In the genomic region with DNA sequence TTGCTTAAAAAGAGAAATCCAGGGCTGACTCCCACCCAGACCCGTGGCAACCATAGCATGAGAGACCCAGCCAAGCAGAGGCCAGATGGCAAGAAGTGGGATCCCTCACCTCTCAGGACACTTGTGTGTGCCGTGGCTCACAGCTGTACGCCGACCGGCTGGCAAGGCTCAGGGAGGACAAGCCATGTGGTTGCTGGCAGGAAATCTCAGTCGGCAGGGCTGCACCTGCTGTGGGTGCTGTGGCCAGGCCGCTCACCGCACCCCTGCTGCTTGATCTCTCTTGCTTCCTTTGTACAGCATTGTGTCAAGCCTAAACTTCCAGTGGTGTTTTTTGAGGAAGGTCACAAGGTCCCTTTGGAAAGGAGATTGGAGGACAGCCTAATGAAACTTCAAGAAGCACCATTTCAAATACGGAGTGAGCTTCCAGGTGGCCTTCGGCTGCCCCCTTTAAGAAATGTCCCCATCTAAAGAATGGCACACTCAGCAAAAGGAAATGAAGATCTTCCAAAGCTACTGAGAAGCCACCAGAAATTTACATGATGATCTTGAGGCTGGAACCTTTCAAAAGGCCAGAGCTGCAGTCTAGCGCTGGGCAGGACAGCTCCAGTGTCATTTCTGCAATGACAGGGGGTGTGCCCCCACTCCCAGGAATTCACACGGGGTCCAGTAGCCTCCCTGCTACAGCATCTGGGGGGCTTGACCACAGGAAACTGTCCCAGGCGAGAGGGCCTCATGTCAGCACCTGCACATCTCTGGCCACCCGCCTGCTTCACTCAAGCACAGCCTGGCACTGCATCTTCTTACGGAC, we compare ENCODE assay signal across 9 cellular contexts.
DNase-seq lines count a peak whose midpoint lies in the region; ATAC-seq and TF ChIP-seq lines count a peak whose summit lies in the region.
"Had no signal": no experiment of that assay in that cellular context is flagged by ENCODE, and none has a peak within 500 bp of the region (broad histone marks: within the 10 kb centered on the region; RNA-seq: fewer than 3 reads in every experiment).

No MANE protein-coding gene starts in this region.

- no peaks in the 10 kb centered on the region for H3F3A ChIP-seq in smooth muscle cell (ENCODE audit: low read depth)

- no CpG with 5 or more reads among the region's 15 CpGs for WGBS in neuronal stem cell (ENCODE audit: extremely low coverage in 2 of 2, insufficient read length in 2 of 2, insufficient replicate concordance in 1 of 2), 2 donors
- 93% methylated on average over 15 of the region's 15 CpGs for WGBS in smooth muscle cell (ENCODE audit: low lambda C conversion rate)
- WGBS in lower leg skin, 2 donors, result 75 to 87% methylated on average over 15 of the region's 15 CpGs

- H3K18ac ChIP-seq in neuronal stem cell (ENCODE audit: low read length), result no peak overlapping the region

- H3K27ac ChIP-seq in neuronal stem cell (replicated peaks; ENCODE audit: low read length), result no peak overlapping the region
- H3K27ac ChIP-seq in osteoblast (ENCODE audit: low read depth, low read length), result no peak overlapping the region
- H3K27ac ChIP-seq in smooth muscle cell (ENCODE audit: low read depth), result no peak overlapping the region

- H3K4ac ChIP-seq in neuronal stem cell (ENCODE audit: low read length), result no peak overlapping the region

- H4K20me1 ChIP-seq in osteoblast (ENCODE audit: insufficient read depth, low read length) (no peaks in the 10 kb centered on the region), smooth muscle cell (ENCODE audit: low read depth) (no peaks in the 10 kb centered on the region)

- H3K4me1 ChIP-seq in neuronal stem cell (ENCODE audit: control insufficient read depth in 2 of 2, insufficient read depth in 1 of 2, low read depth in 1 of 2, low read length in 2 of 2) (peaks cover 0 to 15% of the 10 kb centered on the region in 2 donors), osteoblast (ENCODE audit: insufficient read depth, low read length) (no peaks in the 10 kb centered on the region), smooth muscle cell (ENCODE audit: low read depth) (no peaks in the 10 kb centered on the region)

- H3K79me2 ChIP-seq in osteoblast (ENCODE audit: insufficient read depth, low read length), result no peaks in the 10 kb centered on the region
- no peaks in the 10 kb centered on the region for H3K79me2 ChIP-seq in smooth muscle cell (ENCODE audit: low read depth)

- no peak overlapping the region for H3K9ac ChIP-seq in neuronal stem cell (ENCODE audit: low read depth, low read length, poor library complexity)
- H3K9ac ChIP-seq in smooth muscle cell (ENCODE audit: low read depth), result no peak overlapping the region

- H2AK5ac ChIP-seq in neuronal stem cell (ENCODE audit: low read depth, low read length), result no peak overlapping the region

- no peak overlapping the region for H4K8ac ChIP-seq in neuronal stem cell (ENCODE audit: low read depth, low read length)

- TF ChIP-seq CTCF in osteoblast (IDR thresholded peaks at IDR 0.05; ENCODE audit: extremely low read depth, low read depth, low read length) (no peak), smooth muscle cell (IDR thresholded peaks at IDR 0.05; ENCODE audit: borderline replicate concordance, insufficient read depth, poor library complexity, severe bottlenecking) (no peak), lower leg skin (IDR thresholded peaks at IDR 0.05) (no peak)

- H3K36me3 ChIP-seq in neuronal stem cell (replicated peaks in 1 of 2; ENCODE audit: control insufficient read depth in 2 of 2, insufficient read depth in 2 of 2, low read length in 2 of 2) (no peaks in the 10 kb centered on the region), osteoblast (ENCODE audit: insufficient read depth, low read length) (no peaks in the 10 kb centered on the region), smooth muscle cell (ENCODE audit: low read depth) (no peaks in the 10 kb centered on the region)

- no peaks in the 10 kb centered on the region for H3K9me3 ChIP-seq in neuronal stem cell (replicated peaks in 1 of 2; ENCODE audit: control insufficient read depth in 2 of 2, insufficient read depth in 1 of 2, low read depth in 1 of 2, low read length in 2 of 2)
- H3K9me3 ChIP-seq in osteoblast (ENCODE audit: low read depth, low read length), result no peaks in the 10 kb centered on the region
- no peaks in the 10 kb centered on the region for H3K9me3 ChIP-seq in smooth muscle cell (replicated peaks; ENCODE audit: low read depth)

- H2BK15ac ChIP-seq in neuronal stem cell (ENCODE audit: low read length), result peak overlapping the region; percentile 69

- H3K23ac ChIP-seq in neuronal stem cell (ENCODE audit: low read depth, low read length, poor library complexity), result peak overlapping the region; percentile 26

- intact Hi-C loops in lower leg skin (cut with DNase I; ENCODE audit: low total_unique reads), result no loop called here

- H3K27me3 ChIP-seq in neuronal stem cell (ENCODE audit: control insufficient read depth in 3 of 3, insufficient read depth in 3 of 3, low read depth in 1 of 3, low read length in 3 of 3) (no peaks in the 10 kb centered on the region), osteoblast (ENCODE audit: insufficient read depth, low read length) (no peaks in the 10 kb centered on the region), smooth muscle cell (ENCODE audit: low read depth) (no peaks in the 10 kb centered on the region)

- H2BK5ac ChIP-seq in neuronal stem cell (ENCODE audit: low read length), result no peak overlapping the region

- no peak overlapping the region for H2BK120ac ChIP-seq in neuronal stem cell (ENCODE audit: low read depth, low read length)

- no peak for TF ChIP-seq POLR2A in lower leg skin (IDR thresholded peaks at IDR 0.05)

- H2AFZ ChIP-seq in neuronal stem cell (ENCODE audit: low read length) (no peak overlapping the region), osteoblast (ENCODE audit: low read length) (no peak overlapping the region), smooth muscle cell (ENCODE audit: low read depth) (no peak overlapping the region)

- no peaks in the 10 kb centered on the region for H3K79me1 ChIP-seq in neuronal stem cell (ENCODE audit: low read depth, low read length)

- H2BK12ac ChIP-seq in neuronal stem cell (ENCODE audit: low read length), result peak overlapping the region; percentile 65

- in situ Hi-C loops in ACHN (cut with HindIII; ENCODE audit: low pct_ligation_motif_present, low pct_unique_long_range_greater_than_20kb, low sequenced_read_pairs), result no loop called here

- H3K4me3 ChIP-seq in neuronal stem cell (ENCODE audit: low read length in 2 of 2) (no peak overlapping the region), osteoblast (ENCODE audit: insufficient read depth, low read length) (no peak overlapping the region), smooth muscle cell (no peak overlapping the region), lower leg skin (ENCODE audit: low read depth, poor library complexity, severe bottlenecking) (no peak overlapping the region)

- H3K14ac ChIP-seq in neuronal stem cell (ENCODE audit: low read length), result no peak overlapping the region

- H3K4me2 ChIP-seq in neuronal stem cell (ENCODE audit: insufficient read depth, low read length, poor library complexity, severe bottlenecking) (no peak overlapping the region), osteoblast (ENCODE audit: insufficient read depth, low read length) (no peak overlapping the region), smooth muscle cell (no peak overlapping the region)

- no peak overlapping the region for H4K91ac ChIP-seq in neuronal stem cell (ENCODE audit: low read depth, low read length, poor library complexity)

- DNase-seq in UCSD-AML1 (lab: John Stamatoyannopoulos, UW; ENCODE audit: unreplicated experiment), result peak; percentile 44
- DNase-seq in neuronal stem cell (ENCODE audit: low spot score), result no peak
- DNase-seq in osteoblast (ENCODE audit: insufficient read length, low spot score, missing footprints), result no peak
- DNase-seq in smooth muscle cell (lab: John Stamatoyannopoulos, UW; ENCODE audit: unreplicated experiment), result no peak
- no peak for DNase-seq in lower leg skin (ENCODE audit: low spot score in 2 of 2)
- DNase-seq in ACHN, result no peak

- ATAC-seq in GM18909 (IDR thresholded peaks at IDR 0.05; ENCODE audit: poor library complexity, unreplicated experiment) (peak; percentile 96), HG02885 (IDR thresholded peaks at IDR 0.05; ENCODE audit: poor library complexity, unreplicated experiment) (peak; percentile 85)
- ATAC-seq: HCT116 had no signal
